In genomic region chr12:27703720-27704452, GRCh38 we compare ENCODE assay signal across 8 cellular contexts. TPM values are rescaled to one million over a fixed set of nuclear protein-coding genes. Genes with fewer than 3 reads are reported as not detected.
DNase-seq lines count a peak whose midpoint lies in the region; ATAC-seq, FAIRE-seq and TF ChIP-seq lines count a peak whose summit lies in the region.

No MANE protein-coding gene starts in this region.

- H3K9me3 ChIP-seq in liver (ENCODE audit: control insufficient read depth in 4 of 4, low read length in 3 of 4): no peaks in the 10 kb centered on the region

- no peak overlapping the region for H3K4me3 ChIP-seq in liver (ENCODE audit: low read depth in 1 of 3, low read length in 3 of 3)

- no peak overlapping the region for H3K9ac ChIP-seq in liver (ENCODE audit: low read depth in 1 of 2, low read length in 2 of 2)

- 4% methylated on average over 4 of the region's 4 CpGs for WGBS in liver

- no peaks in the 10 kb centered on the region for H3K36me3 ChIP-seq in liver (ENCODE audit: control insufficient read depth in 4 of 4, insufficient read depth in 3 of 4, low read depth in 1 of 4, low read length in 3 of 4)

- peak; percentile 94 for ATAC-seq in GM18498 (IDR thresholded peaks at IDR 0.05; ENCODE audit: unreplicated experiment)
- peak; percentile 91 for ATAC-seq in HG02973 (IDR thresholded peaks at IDR 0.05; ENCODE audit: unreplicated experiment)

- peak; percentile 88 for TF ChIP-seq CTCF in liver (IDR thresholded peaks at IDR 0.05; ENCODE audit: low read depth, low read length, missing input control)

- TF ChIP-seq RAD21 in liver (IDR thresholded peaks at IDR 0.05): peak; percentile 92 to 96

- H3K27me3 ChIP-seq in liver (ENCODE audit: control insufficient read depth in 4 of 4, insufficient read depth in 4 of 4, low read length in 3 of 4): no peaks in the 10 kb centered on the region

- H3K4me1 ChIP-seq in liver (ENCODE audit: control insufficient read depth in 4 of 4, insufficient read depth in 4 of 4, low read length in 3 of 4): peaks cover 0 to 5% (median 1%) of the 10 kb centered on the region in 4 donors

- FAIRE-seq in A204.1 (lab: Jason Lieb, UNC): peak; percentile 95

- H3K27ac ChIP-seq in liver (ENCODE audit: low read depth in 1 of 2, low read length in 2 of 2): no peak overlapping the region

- DNase-seq in NCI-H2107 treated with DMSO at 0.1 percent for 48 hours (lab: John Stamatoyannopoulos, UW; ENCODE audit: unreplicated experiment) (peak; percentile 63), cerebellum (ENCODE audit: low spot score) (peak; percentile 8)
- peak; percentile 9 to 48 (median 40) for DNase-seq in activated CD4-positive, CD25-positive, alpha-beta regulatory T cell (lab: John Stamatoyannopoulos, UW)
- DNase-seq in stimulated activated CD8-positive, alpha-beta memory T cell treated with anti-CD3 and anti-CD28 coated beads, Interleukin-12 subunit alpha, Interleukin-12 subunit beta, amount 100 ng/mL, for 24 hours (ENCODE audit: extremely low read depth): peak; percentile 23

TF ChIP-seq in liver, 16 proteins besides CTCF, POLR2A, EP300 and RAD21:
- TF ChIP-seq HNF4A (conservative IDR thresholded peaks at IDR 0.05): peak; percentile 58 to 80
- TF ChIP-seq HNF4G (IDR thresholded peaks at IDR 0.05): peak; percentile 52
- no peak for TF ChIP-seq FOXA2 (IDR thresholded peaks at IDR 0.05)
- TF ChIP-seq ATF3 (IDR thresholded peaks at IDR 0.05): peak; percentile 31

RNA-seq across cellular contexts. Expression of gene MRPS35, which starts 6.7 kb away (rescaled TPM):
- total RNA-seq in cerebellum: 36.1 TPM
- 10 to 100 TPM; 27.4 to 64.3 TPM for total RNA-seq in liver
- polyA plus RNA-seq in liver: 10 to 100 TPM; 46.9 to 51.9 TPM

RNA-seq across cellular contexts. Expression of gene REP15, which starts 7.6 kb away (rescaled TPM):
- 0.82 TPM for total RNA-seq in cerebellum
- total RNA-seq in liver: 1 to 10 TPM; 1.1 to 2.1 TPM
- under 1 TPM; 0.58 to 0.94 TPM for polyA plus RNA-seq in liver

Comparison
In these comparisons a context has a peak if more than half of its experiments do, and no peak if none do; other contexts are left out.
1. DNase-seq: peak in every context shown above with its lines; median percentile 63 in NCI-H2107 treated with DMSO at 0.1 percent for 48 hours; 40 in activated CD4-positive, CD25-positive, alpha-beta regulatory T cell; 23 in stimulated activated CD8-positive, alpha-beta memory T cell treated with anti-CD3 and anti-CD28 coated beads, Interleukin-12 subunit alpha, Interleukin-12 subunit beta, amount 100 ng/mL, for 24 hours; 8 in cerebellum.